1 cellular context compared by ENCODE assay signal in the genomic region with DNA sequence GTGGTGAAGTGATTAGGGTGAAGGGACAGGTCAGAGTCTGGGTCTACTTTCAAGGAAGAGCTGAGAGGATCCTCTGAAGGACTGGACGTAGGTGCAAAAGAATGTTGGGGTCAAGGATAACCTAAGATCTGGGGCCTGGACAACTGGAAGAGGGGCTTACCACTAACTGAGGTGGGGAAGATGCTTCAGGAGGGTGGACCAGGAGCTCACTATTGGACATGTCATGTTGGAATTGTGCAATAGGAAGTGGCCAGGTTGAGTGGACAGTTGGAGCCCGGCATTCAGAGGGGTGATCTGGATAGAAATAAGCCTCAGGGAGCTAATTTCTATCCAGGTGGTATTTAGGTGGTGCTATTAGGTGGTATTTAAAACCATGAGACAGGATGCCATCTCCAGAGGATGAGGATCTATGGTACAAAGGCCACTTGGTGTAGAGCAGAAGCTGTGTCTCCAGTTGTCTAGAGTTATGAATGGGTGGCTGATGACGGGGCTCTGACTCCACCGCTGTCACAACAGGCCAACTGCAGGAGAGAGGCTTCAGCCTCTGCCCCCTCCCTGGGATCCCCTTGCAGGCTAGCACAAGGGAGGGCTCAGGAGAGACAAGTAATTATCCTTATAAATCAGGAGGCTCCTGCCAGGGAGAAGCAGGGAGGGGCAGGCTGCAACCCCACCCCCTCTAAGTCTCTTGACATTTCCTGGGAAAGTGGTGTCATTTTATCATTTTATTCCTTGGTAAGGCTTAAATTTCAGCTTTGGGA.
TF ChIP-seq lines count a peak whose summit lies in the region.

No MANE protein-coding gene starts in this region.

TF ChIP-seq in IMR-90, 13 proteins besides CTCF, POLR2A, EP300 and RAD21:
- TF ChIP-seq, protein P1, sequence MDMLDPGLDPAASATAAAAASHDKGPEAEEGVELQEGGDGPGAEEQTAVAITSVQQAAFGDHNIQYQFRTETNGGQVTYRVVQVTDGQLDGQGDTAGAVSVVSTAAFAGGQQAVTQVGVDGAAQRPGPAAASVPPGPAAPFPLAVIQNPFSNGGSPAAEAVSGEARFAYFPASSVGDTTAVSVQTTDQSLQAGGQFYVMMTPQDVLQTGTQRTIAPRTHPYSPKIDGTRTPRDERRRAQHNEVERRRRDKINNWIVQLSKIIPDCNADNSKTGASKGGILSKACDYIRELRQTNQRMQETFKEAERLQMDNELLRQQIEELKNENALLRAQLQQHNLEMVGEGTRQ (IDR thresholded peaks at IDR 0.05; ENCODE audit: low read depth, low read length), result no peak
- TF ChIP-seq BHLHE40 (IDR thresholded peaks at IDR 0.05; ENCODE audit: low read depth, low read length) (no peak), CEBPB (IDR thresholded peaks at IDR 0.05; ENCODE audit: low read depth, low read length) (peak; percentile 53)
